Comparison of ENCODE assay signal across 20 cellular contexts in the genomic region with DNA sequence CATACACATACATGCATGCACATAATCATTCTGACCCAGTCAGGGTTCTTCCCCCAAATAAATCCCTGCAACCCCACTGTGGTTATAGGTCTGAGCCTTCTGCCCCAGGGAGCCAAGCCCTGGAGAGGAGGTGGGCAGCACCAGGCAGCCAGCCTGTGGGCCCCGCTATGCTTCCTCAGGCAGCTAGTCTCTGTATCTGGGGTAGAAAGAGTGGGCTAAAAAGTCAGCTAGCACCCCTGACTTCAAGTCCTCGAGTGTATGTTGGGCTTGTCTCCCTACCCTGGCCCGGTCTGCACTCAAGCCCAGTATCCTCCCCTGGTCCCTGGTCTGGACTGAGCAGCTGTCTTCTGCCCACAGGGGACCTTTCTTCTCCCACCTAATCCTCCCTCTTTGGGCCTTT.
"Had no signal": no experiment of that assay in that cellular context is flagged by ENCODE, and none has a peak within 500 bp of the region (broad histone marks: within the 10 kb centered on the region; RNA-seq: fewer than 3 reads in every experiment).

No MANE protein-coding gene starts in this region.

- H3K9me3 Mint-ChIP-seq: effector memory CD8-positive, alpha-beta T cell; naive thymus-derived CD4-positive, alpha-beta T cell; stimulated activated naive CD8-positive, alpha-beta T cell treated with anti-CD3 and anti-CD28 coated beads, Interleukin-15, Interleukin-2, amounts not matched to agents 100 ng/mL and 50 ng/mL, for 24 hours had no signal

- H3K9me3 ChIP-seq: mucosa of descending colon, SJCRH30, thoracic aorta had no signal

- H3K27me3 Mint-ChIP-seq: activated naive CD8-positive, alpha-beta T cell; effector memory CD8-positive, alpha-beta T cell; naive thymus-derived CD4-positive, alpha-beta T cell; stimulated activated naive CD8-positive, alpha-beta T cell treated with anti-CD3 and anti-CD28 coated beads, Interleukin-15, Interleukin-2, amounts not matched to agents 100 ng/mL and 50 ng/mL, for 24 hours had no signal

- H3K36me3 ChIP-seq: thoracic aorta had no signal

- H3K4me3 Mint-ChIP-seq: activated naive CD8-positive, alpha-beta T cell; brain; effector memory CD8-positive, alpha-beta T cell; naive thymus-derived CD4-positive, alpha-beta T cell; stimulated activated naive CD8-positive, alpha-beta T cell treated with anti-CD3 and anti-CD28 coated beads, Interleukin-15, Interleukin-2, amounts not matched to agents 100 ng/mL and 50 ng/mL, for 24 hours had no signal

- H3K27me3 ChIP-seq: SJCRH30 had no signal

- H2AFZ ChIP-seq: parathyroid adenoma had no signal

- H3K4me1 ChIP-seq: parathyroid adenoma, SJCRH30 had no signal

- H3K27ac Mint-ChIP-seq: activated naive CD8-positive, alpha-beta T cell; naive thymus-derived CD4-positive, alpha-beta T cell; stimulated activated naive CD8-positive, alpha-beta T cell treated with anti-CD3 and anti-CD28 coated beads, Interleukin-15, Interleukin-2, amounts not matched to agents 100 ng/mL and 50 ng/mL, for 24 hours had no signal

- ATAC-seq: effector memory CD8-positive, alpha-beta T cell; left colon; mucosa of descending colon; naive thymus-derived CD4-positive, alpha-beta T cell had no signal

- H3K27ac ChIP-seq: epithelial cell of prostate, parathyroid adenoma, SJCRH30, skin epidermis, thoracic aorta had no signal

- DNase-seq: activated CD4-positive, alpha-beta T cell treated with anti-CD3 and anti-CD28 coated beads, Interleukin-2, amount 50 U/mL, for 1 hour; activated CD4-positive, CD25-positive, alpha-beta regulatory T cell; activated gamma-delta T cell treated with Interleukin-2 at 50 U/mL for 16 hours; cerebellar nuclear complex; dermis blood vessel endothelial cell; effector memory CD8-positive, alpha-beta T cell; foreskin melanocyte; mucosa of descending colon; SJCRH30; T-helper 2 cell had no signal

- H3K9ac ChIP-seq: parathyroid adenoma had no signal

- H3K4me3 ChIP-seq: lung, mucosa of descending colon, SJCRH30, skin epidermis, thoracic aorta had no signal
